In the genomic region with DNA sequence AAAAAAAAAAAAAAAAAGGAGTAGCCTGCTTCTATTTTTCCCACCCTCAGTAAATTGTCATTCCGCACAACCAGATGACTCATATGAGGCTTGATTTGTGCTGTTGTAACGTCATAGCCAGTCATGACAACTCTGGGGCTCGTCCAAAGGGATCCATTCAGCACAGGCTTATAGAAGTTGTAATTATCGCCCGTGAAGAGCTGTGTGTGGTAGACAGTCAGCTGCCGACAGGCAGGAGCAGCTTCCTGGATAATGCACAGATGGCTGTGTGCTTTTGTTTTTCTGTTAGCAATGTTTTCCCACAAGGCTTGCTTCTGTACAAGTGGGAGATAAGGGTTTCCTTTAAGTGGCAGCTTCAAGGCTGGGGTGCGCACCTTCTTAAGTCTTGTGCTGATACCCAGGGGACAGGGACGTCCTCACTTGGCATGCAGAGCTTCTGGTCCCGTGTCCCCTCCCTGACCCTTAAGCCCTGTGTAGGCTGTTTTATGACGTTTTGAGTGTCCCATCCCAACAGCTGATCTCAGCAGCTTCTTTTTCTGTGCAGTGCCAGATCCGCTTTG, we compare ENCODE assay signal across 1 cellular context.
TF ChIP-seq lines count a peak whose summit lies in the region.

No MANE protein-coding gene starts in this region.

TF ChIP-seq in K562, 482 proteins besides CTCF, POLR2A, EP300 and RAD21 (continued from another document and continues in another):
- TF ChIP-seq, protein P1, sequence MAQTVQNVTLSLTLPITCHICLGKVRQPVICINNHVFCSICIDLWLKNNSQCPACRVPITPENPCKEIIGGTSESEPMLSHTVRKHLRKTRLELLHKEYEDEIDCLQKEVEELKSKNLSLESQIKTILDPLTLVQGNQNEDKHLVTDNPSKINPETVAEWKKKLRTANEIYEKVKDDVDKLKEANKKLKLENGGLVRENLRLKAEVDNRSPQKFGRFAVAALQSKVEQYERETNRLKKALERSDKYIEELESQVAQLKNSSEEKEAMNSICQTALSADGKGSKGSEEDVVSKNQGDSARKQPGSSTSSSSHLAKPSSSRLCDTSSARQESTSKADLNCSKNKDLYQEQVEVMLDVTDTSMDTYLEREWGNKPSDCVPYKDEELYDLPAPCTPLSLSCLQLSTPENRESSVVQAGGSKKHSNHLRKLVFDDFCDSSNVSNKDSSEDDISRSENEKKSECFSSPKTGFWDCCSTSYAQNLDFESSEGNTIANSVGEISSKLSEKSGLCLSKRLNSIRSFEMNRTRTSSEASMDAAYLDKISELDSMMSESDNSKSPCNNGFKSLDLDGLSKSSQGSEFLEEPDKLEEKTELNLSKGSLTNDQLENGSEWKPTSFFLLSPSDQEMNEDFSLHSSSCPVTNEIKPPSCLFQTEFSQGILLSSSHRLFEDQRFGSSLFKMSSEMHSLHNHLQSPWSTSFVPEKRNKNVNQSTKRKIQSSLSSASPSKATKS (CRISPR knock-in tag; IDR thresholded peaks at IDR 0.05): no peak
- TF ChIP-seq ZNF408 (CRISPR knock-in tag; IDR thresholded peaks at IDR 0.05; ENCODE audit: low read depth): no peak
- no peak for TF ChIP-seq PTTG1 (tag; IDR thresholded peaks at IDR 0.05; ENCODE audit: low read depth)
- TF ChIP-seq NRF1 (conservative IDR thresholded peaks at IDR 0.05 in 1 of 2, IDR thresholded peaks at IDR 0.05 in 1 of 2): peak; percentile 22 to 37; a peak in 1 of 4 replicates
- TF ChIP-seq, protein P2, sequence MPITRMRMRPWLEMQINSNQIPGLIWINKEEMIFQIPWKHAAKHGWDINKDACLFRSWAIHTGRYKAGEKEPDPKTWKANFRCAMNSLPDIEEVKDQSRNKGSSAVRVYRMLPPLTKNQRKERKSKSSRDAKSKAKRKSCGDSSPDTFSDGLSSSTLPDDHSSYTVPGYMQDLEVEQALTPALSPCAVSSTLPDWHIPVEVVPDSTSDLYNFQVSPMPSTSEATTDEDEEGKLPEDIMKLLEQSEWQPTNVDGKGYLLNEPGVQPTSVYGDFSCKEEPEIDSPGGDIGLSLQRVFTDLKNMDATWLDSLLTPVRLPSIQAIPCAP (CRISPR knock-in tag; IDR thresholded peaks at IDR 0.05; ENCODE audit: borderline replicate concordance): no peak
- no peak for TF ChIP-seq HOXB6 (CRISPR knock-in tag; IDR thresholded peaks at IDR 0.05; ENCODE audit: borderline replicate concordance)
- TF ChIP-seq CCNT2 (IDR thresholded peaks at IDR 0.05; ENCODE audit: borderline replicate concordance, extremely low read depth, insufficient read length, low read depth, low read length): no peak
- TF ChIP-seq MEF2A (IDR thresholded peaks at IDR 0.05; ENCODE audit: control insufficient read depth, low read depth, low read length): no peak
- TF ChIP-seq, protein P3, sequence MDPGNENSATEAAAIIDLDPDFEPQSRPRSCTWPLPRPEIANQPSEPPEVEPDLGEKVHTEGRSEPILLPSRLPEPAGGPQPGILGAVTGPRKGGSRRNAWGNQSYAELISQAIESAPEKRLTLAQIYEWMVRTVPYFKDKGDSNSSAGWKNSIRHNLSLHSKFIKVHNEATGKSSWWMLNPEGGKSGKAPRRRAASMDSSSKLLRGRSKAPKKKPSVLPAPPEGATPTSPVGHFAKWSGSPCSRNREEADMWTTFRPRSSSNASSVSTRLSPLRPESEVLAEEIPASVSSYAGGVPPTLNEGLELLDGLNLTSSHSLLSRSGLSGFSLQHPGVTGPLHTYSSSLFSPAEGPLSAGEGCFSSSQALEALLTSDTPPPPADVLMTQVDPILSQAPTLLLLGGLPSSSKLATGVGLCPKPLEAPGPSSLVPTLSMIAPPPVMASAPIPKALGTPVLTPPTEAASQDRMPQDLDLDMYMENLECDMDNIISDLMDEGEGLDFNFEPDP (CRISPR knock-in tag; IDR thresholded peaks at IDR 0.05): no peak
- TF ChIP-seq ZNF143 (CRISPR knock-in tag; IDR thresholded peaks at IDR 0.05): no peak
- TF ChIP-seq, protein P4, sequence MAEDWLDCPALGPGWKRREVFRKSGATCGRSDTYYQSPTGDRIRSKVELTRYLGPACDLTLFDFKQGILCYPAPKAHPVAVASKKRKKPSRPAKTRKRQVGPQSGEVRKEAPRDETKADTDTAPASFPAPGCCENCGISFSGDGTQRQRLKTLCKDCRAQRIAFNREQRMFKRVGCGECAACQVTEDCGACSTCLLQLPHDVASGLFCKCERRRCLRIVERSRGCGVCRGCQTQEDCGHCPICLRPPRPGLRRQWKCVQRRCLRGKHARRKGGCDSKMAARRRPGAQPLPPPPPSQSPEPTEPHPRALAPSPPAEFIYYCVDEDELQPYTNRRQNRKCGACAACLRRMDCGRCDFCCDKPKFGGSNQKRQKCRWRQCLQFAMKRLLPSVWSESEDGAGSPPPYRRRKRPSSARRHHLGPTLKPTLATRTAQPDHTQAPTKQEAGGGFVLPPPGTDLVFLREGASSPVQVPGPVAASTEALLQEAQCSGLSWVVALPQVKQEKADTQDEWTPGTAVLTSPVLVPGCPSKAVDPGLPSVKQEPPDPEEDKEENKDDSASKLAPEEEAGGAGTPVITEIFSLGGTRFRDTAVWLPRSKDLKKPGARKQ (CRISPR knock-in tag; IDR thresholded peaks at IDR 0.05): no peak
- no peak for TF ChIP-seq NR2F6 (CRISPR knock-in tag; IDR thresholded peaks at IDR 0.05)
- TF ChIP-seq, protein P5, sequence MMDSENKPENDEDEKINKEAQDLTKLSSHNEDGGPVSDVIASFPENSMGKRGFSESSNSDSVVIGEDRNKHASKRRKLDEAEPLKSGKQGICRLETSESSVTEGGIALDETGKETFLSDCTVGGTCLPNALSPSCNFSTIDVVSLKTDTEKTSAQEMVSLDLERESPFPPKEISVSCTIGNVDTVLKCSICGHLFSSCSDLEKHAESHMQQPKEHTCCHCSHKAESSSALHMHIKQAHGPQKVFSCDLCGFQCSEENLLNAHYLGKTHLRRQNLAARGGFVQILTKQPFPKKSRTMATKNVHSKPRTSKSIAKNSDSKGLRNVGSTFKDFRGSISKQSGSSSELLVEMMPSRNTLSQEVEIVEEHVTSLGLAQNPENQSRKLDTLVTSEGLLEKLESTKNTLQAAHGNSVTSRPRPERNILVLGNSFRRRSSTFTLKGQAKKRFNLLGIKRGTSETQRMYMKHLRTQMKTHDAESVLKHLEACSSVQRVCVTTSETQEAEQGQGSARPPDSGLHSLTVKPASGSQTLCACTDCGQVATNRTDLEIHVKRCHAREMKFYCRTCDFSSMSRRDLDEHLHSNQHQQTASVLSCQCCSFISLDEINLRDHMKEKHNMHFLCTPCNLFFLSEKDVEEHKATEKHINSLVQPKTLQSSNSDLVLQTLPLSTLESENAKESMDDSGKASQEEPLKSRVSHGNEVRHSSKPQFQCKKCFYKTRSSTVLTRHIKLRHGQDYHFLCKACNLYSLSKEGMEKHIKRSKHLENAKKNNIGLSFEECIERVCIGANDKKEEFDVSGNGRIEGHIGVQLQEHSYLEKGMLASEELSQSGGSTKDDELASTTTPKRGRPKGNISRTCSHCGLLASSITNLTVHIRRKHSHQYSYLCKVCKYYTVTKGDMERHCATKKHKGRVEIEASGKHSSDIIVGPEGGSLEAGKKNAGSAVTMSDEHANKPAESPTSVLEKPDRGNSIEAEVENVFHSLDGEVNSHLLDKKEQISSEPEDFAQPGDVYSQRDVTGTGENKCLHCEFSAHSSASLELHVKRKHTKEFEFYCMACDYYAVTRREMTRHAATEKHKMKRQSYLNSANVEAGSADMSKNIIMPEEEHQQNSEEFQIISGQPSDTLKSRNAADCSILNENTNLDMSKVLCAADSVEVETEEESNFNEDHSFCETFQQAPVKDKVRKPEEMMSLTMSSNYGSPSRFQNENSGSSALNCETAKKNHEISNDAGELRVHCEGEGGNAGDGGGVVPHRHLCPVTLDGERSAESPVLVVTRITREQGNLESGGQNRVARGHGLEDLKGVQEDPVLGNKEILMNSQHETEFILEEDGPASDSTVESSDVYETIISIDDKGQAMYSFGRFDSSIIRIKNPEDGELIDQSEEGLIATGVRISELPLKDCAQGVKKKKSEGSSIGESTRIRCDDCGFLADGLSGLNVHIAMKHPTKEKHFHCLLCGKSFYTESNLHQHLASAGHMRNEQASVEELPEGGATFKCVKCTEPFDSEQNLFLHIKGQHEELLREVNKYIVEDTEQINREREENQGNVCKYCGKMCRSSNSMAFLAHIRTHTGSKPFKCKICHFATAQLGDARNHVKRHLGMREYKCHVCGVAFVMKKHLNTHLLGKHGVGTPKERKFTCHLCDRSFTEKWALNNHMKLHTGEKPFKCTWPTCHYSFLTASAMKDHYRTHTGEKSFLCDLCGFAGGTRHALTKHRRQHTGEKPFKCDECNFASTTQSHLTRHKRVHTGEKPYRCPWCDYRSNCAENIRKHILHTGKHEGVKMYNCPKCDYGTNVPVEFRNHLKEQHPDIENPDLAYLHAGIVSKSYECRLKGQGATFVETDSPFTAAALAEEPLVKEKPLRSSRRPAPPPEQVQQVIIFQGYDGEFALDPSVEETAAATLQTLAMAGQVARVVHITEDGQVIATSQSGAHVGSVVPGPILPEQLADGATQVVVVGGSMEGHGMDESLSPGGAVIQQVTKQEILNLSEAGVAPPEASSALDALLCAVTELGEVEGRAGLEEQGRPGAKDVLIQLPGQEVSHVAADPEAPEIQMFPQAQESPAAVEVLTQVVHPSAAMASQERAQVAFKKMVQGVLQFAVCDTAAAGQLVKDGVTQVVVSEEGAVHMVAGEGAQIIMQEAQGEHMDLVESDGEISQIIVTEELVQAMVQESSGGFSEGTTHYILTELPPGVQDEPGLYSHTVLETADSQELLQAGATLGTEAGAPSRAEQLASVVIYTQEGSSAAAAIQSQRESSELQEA (IDR thresholded peaks at IDR 0.05; ENCODE audit: low read depth): no peak
- TF ChIP-seq MCM5 (IDR thresholded peaks at IDR 0.05; ENCODE audit: low read depth): no peak
- no peak for TF ChIP-seq CBX1 (IDR thresholded peaks at IDR 0.05; ENCODE audit: low read depth)
- TF ChIP-seq ZNF586 (CRISPR knock-in tag; conservative IDR thresholded peaks at IDR 0.05): no peak
- TF ChIP-seq ZBTB1 (CRISPR knock-in tag; IDR thresholded peaks at IDR 0.05; ENCODE audit: borderline replicate concordance, low read depth): no peak
- TF ChIP-seq, protein P6, sequence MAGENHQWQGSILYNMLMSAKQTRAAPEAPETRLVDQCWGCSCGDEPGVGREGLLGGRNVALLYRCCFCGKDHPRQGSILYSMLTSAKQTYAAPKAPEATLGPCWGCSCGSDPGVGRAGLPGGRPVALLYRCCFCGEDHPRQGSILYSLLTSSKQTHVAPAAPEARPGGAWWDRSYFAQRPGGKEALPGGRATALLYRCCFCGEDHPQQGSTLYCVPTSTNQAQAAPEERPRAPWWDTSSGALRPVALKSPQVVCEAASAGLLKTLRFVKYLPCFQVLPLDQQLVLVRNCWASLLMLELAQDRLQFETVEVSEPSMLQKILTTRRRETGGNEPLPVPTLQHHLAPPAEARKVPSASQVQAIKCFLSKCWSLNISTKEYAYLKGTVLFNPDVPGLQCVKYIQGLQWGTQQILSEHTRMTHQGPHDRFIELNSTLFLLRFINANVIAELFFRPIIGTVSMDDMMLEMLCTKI (IDR thresholded peaks at IDR 0.05; ENCODE audit: partially characterized antibody): no peak
- 0 out of 2 replicates have a peak, but pooled peaks have one; percentile 19 for TF ChIP-seq NCOR1 (IDR thresholded peaks at IDR 0.05)
- TF ChIP-seq RBM17 (IDR thresholded peaks at IDR 0.05; ENCODE audit: borderline replicate concordance, low read depth, low read length): no peak
- no peak for TF ChIP-seq PTRF (tag; IDR thresholded peaks at IDR 0.05)
- no peak for TF ChIP-seq EWSR1 (IDR thresholded peaks at IDR 0.05; ENCODE audit: borderline replicate concordance, low read depth, partially characterized antibody)
- no peak for TF ChIP-seq NEUROD1 (IDR thresholded peaks at IDR 0.05; ENCODE audit: borderline replicate concordance, low read depth, low read length, partially characterized antibody)
- no peak for TF ChIP-seq SETDB1 (IDR thresholded peaks at IDR 0.05; ENCODE audit: low read length)
- TF ChIP-seq GTF2F1 (IDR thresholded peaks at IDR 0.05; ENCODE audit: low read depth, low read length): no peak
- TF ChIP-seq HDAC6 (IDR thresholded peaks at IDR 0.05; ENCODE audit: low read depth, low read length): no peak
- TF ChIP-seq, protein P7, sequence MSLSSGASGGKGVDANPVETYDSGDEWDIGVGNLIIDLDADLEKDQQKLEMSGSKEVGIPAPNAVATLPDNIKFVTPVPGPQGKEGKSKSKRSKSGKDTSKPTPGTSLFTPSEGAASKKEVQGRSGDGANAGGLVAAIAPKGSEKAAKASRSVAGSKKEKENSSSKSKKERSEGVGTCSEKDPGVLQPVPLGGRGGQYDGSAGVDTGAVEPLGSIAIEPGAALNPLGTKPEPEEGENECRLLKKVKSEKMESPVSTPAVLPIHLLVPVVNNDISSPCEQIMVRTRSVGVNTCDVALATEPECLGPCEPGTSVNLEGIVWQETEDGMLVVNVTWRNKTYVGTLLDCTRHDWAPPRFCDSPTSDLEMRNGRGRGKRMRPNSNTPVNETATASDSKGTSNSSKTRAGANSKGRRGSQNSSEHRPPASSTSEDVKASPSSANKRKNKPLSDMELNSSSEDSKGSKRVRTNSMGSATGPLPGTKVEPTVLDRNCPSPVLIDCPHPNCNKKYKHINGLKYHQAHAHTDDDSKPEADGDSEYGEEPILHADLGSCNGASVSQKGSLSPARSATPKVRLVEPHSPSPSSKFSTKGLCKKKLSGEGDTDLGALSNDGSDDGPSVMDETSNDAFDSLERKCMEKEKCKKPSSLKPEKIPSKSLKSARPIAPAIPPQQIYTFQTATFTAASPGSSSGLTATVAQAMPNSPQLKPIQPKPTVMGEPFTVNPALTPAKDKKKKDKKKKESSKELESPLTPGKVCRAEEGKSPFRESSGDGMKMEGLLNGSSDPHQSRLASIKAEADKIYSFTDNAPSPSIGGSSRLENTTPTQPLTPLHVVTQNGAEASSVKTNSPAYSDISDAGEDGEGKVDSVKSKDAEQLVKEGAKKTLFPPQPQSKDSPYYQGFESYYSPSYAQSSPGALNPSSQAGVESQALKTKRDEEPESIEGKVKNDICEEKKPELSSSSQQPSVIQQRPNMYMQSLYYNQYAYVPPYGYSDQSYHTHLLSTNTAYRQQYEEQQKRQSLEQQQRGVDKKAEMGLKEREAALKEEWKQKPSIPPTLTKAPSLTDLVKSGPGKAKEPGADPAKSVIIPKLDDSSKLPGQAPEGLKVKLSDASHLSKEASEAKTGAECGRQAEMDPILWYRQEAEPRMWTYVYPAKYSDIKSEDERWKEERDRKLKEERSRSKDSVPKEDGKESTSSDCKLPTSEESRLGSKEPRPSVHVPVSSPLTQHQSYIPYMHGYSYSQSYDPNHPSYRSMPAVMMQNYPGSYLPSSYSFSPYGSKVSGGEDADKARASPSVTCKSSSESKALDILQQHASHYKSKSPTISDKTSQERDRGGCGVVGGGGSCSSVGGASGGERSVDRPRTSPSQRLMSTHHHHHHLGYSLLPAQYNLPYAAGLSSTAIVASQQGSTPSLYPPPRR (CRISPR knock-in tag; IDR thresholded peaks at IDR 0.05; ENCODE audit: borderline replicate concordance): no peak
- TF ChIP-seq JUN (IDR thresholded peaks at IDR 0.05; ENCODE audit: borderline replicate concordance, low read depth, low read length): peak; percentile 81
- TF ChIP-seq JUN (CRISPR knock-in tag; IDR thresholded peaks at IDR 0.05; ENCODE audit: borderline replicate concordance): no peak
- TF ChIP-seq GATA2 (CRISPR knock-in tag; IDR thresholded peaks at IDR 0.05): no peak
